25 cellular contexts compared by ENCODE assay signal in the genomic region with DNA sequence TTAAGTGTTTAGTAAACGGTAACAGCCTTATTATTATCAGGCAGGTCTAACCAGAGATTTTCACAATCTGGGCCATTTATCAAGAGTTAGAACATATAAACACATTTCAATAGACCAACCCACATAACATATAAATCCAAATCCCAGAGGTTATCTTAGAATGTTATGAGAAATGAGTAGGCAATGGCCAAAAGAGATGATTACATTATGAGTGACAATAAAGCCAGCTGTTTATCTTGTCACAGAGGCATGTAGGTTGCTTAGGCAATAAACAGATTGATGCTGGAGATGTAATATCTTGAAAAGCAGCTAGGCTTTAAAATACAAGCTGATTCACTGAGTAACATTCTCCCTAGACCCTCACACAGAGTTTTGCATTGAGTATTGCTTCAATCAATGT.
A peak's percentile ranks its signal among the peaks of the same experiment; 100 is the strongest.
DNase-seq lines count a peak whose midpoint lies in the region; ATAC-seq, FAIRE-seq and TF ChIP-seq lines count a peak whose summit lies in the region.
"Had no signal": no experiment of that assay in that cellular context is flagged by ENCODE, and none has a peak within 500 bp of the region (broad histone marks: within the 10 kb centered on the region; RNA-seq: fewer than 3 reads in every experiment).

No MANE protein-coding gene starts in this region.

- TF ChIP-seq RAD21 in SK-N-SH (IDR thresholded peaks at IDR 0.05; ENCODE audit: low read length): no peak
- TF ChIP-seq RAD21 in K562 (CRISPR knock-in tag; conservative IDR thresholded peaks at IDR 0.05 in 1 of 2, IDR thresholded peaks at IDR 0.05 in 1 of 2): no peak

- H3K4me2 ChIP-seq in SK-N-SH: no peak overlapping the region
- H3K4me2 ChIP-seq in K562 (ENCODE audit: insufficient read depth, low read length): no peak overlapping the region
- H3K4me2 ChIP-seq: BLaER1 had no signal

- CTCF ChIA-PET in SK-N-SH (lab: Yijun Ruan, JAX) (interaction anchor here (0.7 to 1.3 kb wide), 3 partner anchors 8 to 244 kb away, joined by 3 to 4 read pairs (median 4); no protein-coding TSS in a partner anchor), K562 (lab: Yijun Ruan, JAX; ENCODE audit: low intra/inter-chr PET ratio) (no interaction called here)
- CTCF ChIA-PET in CD8-positive, alpha-beta T cell (lab: Charles Lee): no interaction called here

- no peak for TF ChIP-seq CTCF in SK-N-SH (IDR thresholded peaks at IDR 0.05)
- no peak for TF ChIP-seq CTCF in K562 (IDR thresholded peaks at IDR 0.05 in 2 of 3, conservative IDR thresholded peaks at IDR 0.05 in 1 of 3; ENCODE audit: insufficient read depth in 2 of 3, low read depth in 1 of 3, low read length in 3 of 3)
- no peak for TF ChIP-seq CTCF in CD8-positive, alpha-beta T cell (IDR thresholded peaks at IDR 0.05)

- no peaks in the 10 kb centered on the region for H3K9me2 ChIP-seq in SK-N-SH

- no peaks in the 10 kb centered on the region for H3K9me3 ChIP-seq in SK-N-SH
- no peaks in the 10 kb centered on the region for H3K9me3 ChIP-seq in K562 (replicated peaks; ENCODE audit: control insufficient read depth, insufficient read depth, low read depth, low read length)
- H3K9me3 ChIP-seq in CD8-positive, alpha-beta T cell (ENCODE audit: low read length): no peaks in the 10 kb centered on the region
- H3K9me3 ChIP-seq: BLaER1 had no signal

- H3K4me3 Mint-ChIP-seq in CD8-positive, alpha-beta T cell: no peak overlapping the region
- H3K4me3 Mint-ChIP-seq: B cell; CD4-positive, CD25-positive, alpha-beta regulatory T cell; CD8-positive, alpha-beta memory T cell; H9 had no signal

- DNase-seq in DMS53 (lab: John Stamatoyannopoulos, UW): peak; percentile 40
- no peak for DNase-seq in DMS53 treated with DMSO at 0.1 percent for 48 hours (lab: John Stamatoyannopoulos, UW; ENCODE audit: unreplicated experiment)
- peak; percentile 28 for DNase-seq in SK-N-SH
- no peak for DNase-seq in K562 (ENCODE audit: extremely low read depth in 1 of 4, low spot score in 3 of 4)
- no peak for DNase-seq in posterior vena cava (ENCODE audit: low spot score)
- no peak for DNase-seq in CD8-positive, alpha-beta T cell
- no peak for DNase-seq in NCI-H510A treated with DMSO at 0.1 percent for 48 hours (lab: John Stamatoyannopoulos, UW)
- DNase-seq: Calu3; CD4-positive, CD25-positive, alpha-beta regulatory T cell; CD8-positive, alpha-beta memory T cell; COR-L47; DMS79; EL; GDM1; GM23248 had no signal

- ATAC-seq in SK-N-SH treated with all-trans-retinoic acid at 6 μM for 48 hours: no peak
- no peak for ATAC-seq in K562
- no peak for ATAC-seq in CD8-positive, alpha-beta T cell
- ATAC-seq: GM12878, HCT116 had no signal

- H3K27me3 ChIP-seq in SK-N-SH (ENCODE audit: insufficient read depth) (no peaks in the 10 kb centered on the region), K562 (ENCODE audit: control insufficient read depth in 2 of 2, insufficient read depth in 2 of 2, low read length in 2 of 2) (peaks cover 2 to 4% of the 10 kb centered on the region in 2 experiments; a peak in 4 of 5 replicates)
- no peaks in the 10 kb centered on the region for H3K27me3 ChIP-seq in CD8-positive, alpha-beta T cell (ENCODE audit: insufficient read depth, low read length)
- H3K27me3 ChIP-seq: BLaER1 had no signal

- H3F3A ChIP-seq in SK-N-SH (replicated peaks; ENCODE audit: insufficient read depth): no peaks in the 10 kb centered on the region

- intact Hi-C loops in K562 (cut with micrococcal nuclease): no loop called here
- intact Hi-C loops in posterior vena cava (cut with DNase I): no loop called here
- intact Hi-C loops in CD8-positive, alpha-beta T cell (cut with DNase I, micrococcal nuclease): no loop called here

- no peaks in the 10 kb centered on the region for H3K9me1 ChIP-seq in K562 (ENCODE audit: control insufficient read depth, insufficient read depth, low read length)

- H2AFZ ChIP-seq in SK-N-SH (ENCODE audit: low read depth) (no peak overlapping the region), K562 (ENCODE audit: low read depth, low read length) (no peak overlapping the region)
- H2AFZ ChIP-seq: GM23248 had no signal

- H3K4me1 Mint-ChIP-seq in CD8-positive, alpha-beta T cell (ENCODE audit: low read depth): peaks cover 3% of the 10 kb centered on the region
- H3K4me1 Mint-ChIP-seq: CD8-positive, alpha-beta memory T cell had no signal

- no peaks in the 10 kb centered on the region for H3K9me3 Mint-ChIP-seq in CD8-positive, alpha-beta T cell
- H3K9me3 Mint-ChIP-seq: CD4-positive, CD25-positive, alpha-beta regulatory T cell; CD8-positive, alpha-beta memory T cell had no signal

- H4K20me1 ChIP-seq in SK-N-SH (ENCODE audit: insufficient read depth): no peaks in the 10 kb centered on the region
- no peaks in the 10 kb centered on the region for H4K20me1 ChIP-seq in K562 (replicated peaks; ENCODE audit: control insufficient read depth, insufficient read depth, low read length)
- H4K20me1 ChIP-seq: BLaER1 had no signal

- no TSS peak for BruUV-seq in K562 (replicated peaks; lab: Mats Ljungman, UMichigan)

- POLR2A ChIA-PET in SK-N-SH (lab: Yijun Ruan, JAX) (no interaction called here), K562 (lab: Yijun Ruan, JAX) (interaction anchor here (1.1 kb wide), 1 partner anchor 10 kb away, joined by 3 read pairs; no protein-coding TSS in a partner anchor)
- POLR2A ChIA-PET in CD8-positive, alpha-beta T cell (lab: Charles Lee): no interaction called here

- peaks cover 10% of the 10 kb centered on the region for H3K27me3 Mint-ChIP-seq in CD8-positive, alpha-beta T cell (ENCODE audit: low read depth)

- FAIRE-seq in K562 (lab: Jason Lieb, UNC): no peak
- FAIRE-seq: A204.1, GM12878, GM19239 had no signal

- no peaks in the 10 kb centered on the region for H3K36me3 Mint-ChIP-seq in CD8-positive, alpha-beta T cell
- H3K36me3 Mint-ChIP-seq: CD4-positive, CD25-positive, alpha-beta regulatory T cell; CD8-positive, alpha-beta memory T cell had no signal

- H3K36me3 ChIP-seq in SK-N-SH (replicated peaks in 1 of 2; ENCODE audit: control insufficient read depth in 1 of 2, insufficient read depth in 2 of 2, low read length in 1 of 2) (no peaks in the 10 kb centered on the region), K562 (ENCODE audit: control insufficient read depth, insufficient read depth, low read length) (no peaks in the 10 kb centered on the region)
- H3K36me3 ChIP-seq in CD8-positive, alpha-beta T cell (ENCODE audit: insufficient read depth, low read length): no peaks in the 10 kb centered on the region
- H3K36me3 ChIP-seq: BLaER1 had no signal

- H3K79me2 ChIP-seq in SK-N-SH (ENCODE audit: insufficient read depth): no peaks in the 10 kb centered on the region
- no peaks in the 10 kb centered on the region for H3K79me2 ChIP-seq in K562 (ENCODE audit: control insufficient read depth, insufficient read depth, low read length)

- H3K4me1 ChIP-seq in SK-N-SH (ENCODE audit: control insufficient read depth in 1 of 2, insufficient read depth in 2 of 2, low read depth in 1 of 2, low read length in 1 of 2): no peaks in the 10 kb centered on the region; a peak in 1 of 4 replicates
- no peaks in the 10 kb centered on the region for H3K4me1 ChIP-seq in K562 (replicated peaks in 1 of 2; ENCODE audit: control insufficient read depth in 2 of 2, insufficient read depth in 2 of 2, low read length in 2 of 2)
- H3K4me1 ChIP-seq in CD8-positive, alpha-beta T cell (ENCODE audit: insufficient read depth, low read length): no peaks in the 10 kb centered on the region
- H3K4me1 ChIP-seq: BLaER1 had no signal

- TF ChIP-seq EP300 in SK-N-SH (IDR thresholded peaks at IDR 0.05; ENCODE audit: borderline replicate concordance in 1 of 2, low read depth in 1 of 2, low read length in 1 of 2): no peak
- TF ChIP-seq EP300 in K562 (IDR thresholded peaks at IDR 0.05; ENCODE audit: low read length): no peak

- in situ Hi-C loops in K562 (cut with MboI): no loop called here

- no peak overlapping the region for H3K9ac ChIP-seq in SK-N-SH
- no peak overlapping the region for H3K9ac ChIP-seq in K562 (ENCODE audit: insufficient read depth in 1 of 2, low read depth in 2 of 2, low read length in 2 of 2)
- H3K9ac ChIP-seq: BLaER1, GM23248 had no signal

- H3K27ac ChIP-seq in SK-N-SH (ENCODE audit: low read depth in 2 of 2, low read length in 1 of 2) (no peak overlapping the region), K562 (ENCODE audit: extremely low read depth, low read depth, low read length) (no peak overlapping the region)
- H3K27ac ChIP-seq in CD8-positive, alpha-beta T cell (ENCODE audit: low read depth, low read length): no peak overlapping the region
- H3K27ac ChIP-seq: 22Rv1, BLaER1, C4-2B, GM23248 had no signal

- H3K4me3 ChIP-seq in SK-N-SH (ENCODE audit: low read depth in 2 of 2, low read length in 1 of 2): no peak overlapping the region
- H3K4me3 ChIP-seq in K562: no peak overlapping the region
- H3K4me3 ChIP-seq in CD8-positive, alpha-beta T cell (ENCODE audit: low read depth, low read length): no peak overlapping the region
- H3K4me3 ChIP-seq: BLaER1, GM12878, GM23248 had no signal

- no peak for TF ChIP-seq POLR2A in K562 (conservative IDR thresholded peaks at IDR 0.05)

- no peak overlapping the region for H3K27ac Mint-ChIP-seq in CD8-positive, alpha-beta T cell
- H3K27ac Mint-ChIP-seq: B cell; CD4-positive, CD25-positive, alpha-beta regulatory T cell; CD8-positive, alpha-beta memory T cell had no signal

- 90% methylated on average over 1 of the region's 1 CpG for WGBS in SK-N-SH (ENCODE audit: low lambda C conversion rate)
- 8% methylated on average over 1 of the region's 1 CpG for WGBS in K562 (ENCODE audit: insufficient coverage, low coverage, missing lambda C conversion rate)

TF ChIP-seq in SK-N-SH, 30 proteins besides CTCF, POLR2A, EP300 and RAD21:
- peak; percentile 53; the same call in 1 of the 2 replicates for TF ChIP-seq GATA2 (CRISPR knock-in tag; IDR thresholded peaks at IDR 0.05)
- no peak for TF ChIP-seq POLR2AphosphoS5 (IDR thresholded peaks at IDR 0.05; ENCODE audit: low read depth, low read length)

TF ChIP-seq in K562, 482 proteins besides CTCF, POLR2A, EP300 and RAD21:
- TF ChIP-seq CREM (IDR thresholded peaks at IDR 0.05; ENCODE audit: low read depth) (no peak), MECOM (CRISPR knock-in tag; IDR thresholded peaks at IDR 0.05) (peak; percentile 88)
TF ChIP-seq in K562: peak in this region for 1.

Comparison
In these comparisons a context has a peak if more than half of its experiments do, and no peak if none do; other contexts are left out.
1. DNase-seq: peak in DMS53 (single experiment) and SK-N-SH (single experiment); none in DMS53 treated with DMSO at 0.1 percent for 48 hours (single experiment), K562 (0 of 4), posterior vena cava (single experiment), CD8-positive, alpha-beta T cell (0 of 7) and NCI-H510A treated with DMSO at 0.1 percent for 48 hours (single experiment).